Comparison of ENCODE assay signal across 17 cellular contexts in genomic region chr2:145652992-145653545, GRCh38.
DNase-seq lines count a peak whose midpoint lies in the region; ATAC-seq and TF ChIP-seq lines count a peak whose summit lies in the region.
"Had no signal": no experiment of that assay in that cellular context is flagged by ENCODE, and none has a peak within 500 bp of the region (broad histone marks: within the 10 kb centered on the region; RNA-seq: fewer than 3 reads in every experiment).

No MANE protein-coding gene starts in this region.

- H3K27me3 ChIP-seq in psoas muscle (ENCODE audit: insufficient read depth in 3 of 3, low read length in 2 of 3): no peaks in the 10 kb centered on the region
- H3K27me3 ChIP-seq: ovary, suprapubic skin had no signal

- H3K27ac ChIP-seq in psoas muscle: no peak overlapping the region
- H3K27ac ChIP-seq: ovary, suprapubic skin had no signal

- peak in 3 of 4 donors; percentile 48 to 74 (median 51) for ATAC-seq in psoas muscle
- ATAC-seq in GM21723 (IDR thresholded peaks at IDR 0.05; ENCODE audit: unreplicated experiment): no peak
- no peak for ATAC-seq in GM18907 (IDR thresholded peaks at IDR 0.05; ENCODE audit: unreplicated experiment)
- no peak for ATAC-seq in activated CD4-positive, alpha-beta T cell treated with anti-CD3 and anti-CD28 coated beads for 36 hours
- ATAC-seq in HG03521 (IDR thresholded peaks at IDR 0.05; ENCODE audit: unreplicated experiment): no peak
- ATAC-seq: activated naive CD4-positive, alpha-beta T cell treated with anti-CD3 and anti-CD28 coated beads, Interleukin-2, amount 50 U/mL, for 72 hours; effector memory CD8-positive, alpha-beta T cell had no signal

- H3K4me3 ChIP-seq in epithelial cell of proximal tubule (ENCODE audit: low read depth, low read length) (no peak overlapping the region), psoas muscle (no peak overlapping the region)
- H3K4me3 ChIP-seq: ovary, suprapubic skin had no signal

- CTCF ChIA-PET in activated CD4-positive, alpha-beta T cell treated with anti-CD3 and anti-CD28 coated beads for 36 hours (lab: Charles Lee): interaction anchor here (0.6 kb wide), 1 partner anchor 13 kb away, joined by 3 read pairs; no protein-coding TSS in a partner anchor

- no peaks in the 10 kb centered on the region for H3K36me3 ChIP-seq in psoas muscle (ENCODE audit: insufficient read depth in 1 of 2, low read depth in 1 of 2)
- H3K36me3 ChIP-seq: ovary, suprapubic skin had no signal

- H3K36me3 Mint-ChIP-seq in activated CD4-positive, alpha-beta T cell treated with anti-CD3 and anti-CD28 coated beads for 36 hours (ENCODE audit: low read depth): no peaks in the 10 kb centered on the region
- H3K36me3 Mint-ChIP-seq: activated naive CD4-positive, alpha-beta T cell treated with anti-CD3 and anti-CD28 coated beads, Interleukin-2, amount 50 U/mL, for 72 hours had no signal

- H3K9me3 ChIP-seq in psoas muscle: no peaks in the 10 kb centered on the region
- H3K9me3 ChIP-seq: ovary, suprapubic skin had no signal

- H3K27ac Mint-ChIP-seq in activated CD4-positive, alpha-beta T cell treated with anti-CD3 and anti-CD28 coated beads for 36 hours: no peak overlapping the region
- H3K27ac Mint-ChIP-seq: activated naive CD4-positive, alpha-beta T cell treated with anti-CD3 and anti-CD28 coated beads, Interleukin-2, amount 50 U/mL, for 72 hours; effector memory CD8-positive, alpha-beta T cell had no signal

- intact Hi-C loops in psoas muscle (cut with DNase I): no loop called here
- intact Hi-C loops in activated CD4-positive, alpha-beta T cell treated with anti-CD3 and anti-CD28 coated beads for 36 hours (cut with DNase I, micrococcal nuclease): no loop called here

- no peaks in the 10 kb centered on the region for H3K4me1 Mint-ChIP-seq in activated CD4-positive, alpha-beta T cell treated with anti-CD3 and anti-CD28 coated beads for 36 hours

- no peaks in the 10 kb centered on the region for H3K27me3 Mint-ChIP-seq in activated CD4-positive, alpha-beta T cell treated with anti-CD3 and anti-CD28 coated beads for 36 hours
- H3K27me3 Mint-ChIP-seq: effector memory CD8-positive, alpha-beta T cell had no signal

- no peaks in the 10 kb centered on the region for H3K4me1 ChIP-seq in psoas muscle
- H3K4me1 ChIP-seq: suprapubic skin had no signal

- H3K9me3 Mint-ChIP-seq in activated CD4-positive, alpha-beta T cell treated with anti-CD3 and anti-CD28 coated beads for 36 hours (ENCODE audit: low read depth): no peaks in the 10 kb centered on the region

- DNase-seq in H4 (ENCODE audit: low spot score): peak; percentile 8
- peak; percentile 61 for DNase-seq in NOMO-1 treated with dmso at 0.1 percent for 144 hours (lab: John Stamatoyannopoulos, UW; ENCODE audit: unreplicated experiment)
- DNase-seq in epithelial cell of proximal tubule (ENCODE audit: low read depth): peak; percentile 49
- no peak for DNase-seq in psoas muscle
- no peak for DNase-seq in activated CD4-positive, alpha-beta T cell treated with anti-CD3 and anti-CD28 coated beads for 36 hours
- DNase-seq: DMS79; effector memory CD8-positive, alpha-beta T cell; islet precursor cell; KBM-7; NCI-H345; stimulated activated CD4-positive, alpha-beta T cell treated with anti-CD3 and anti-CD28 coated beads, Interleukin-2, amount 100 ng/mL, for 48 hours had no signal

- TF ChIP-seq CTCF in epithelial cell of proximal tubule (conservative IDR thresholded peaks at IDR 0.05; ENCODE audit: low read depth, low read length) (no peak), psoas muscle (IDR thresholded peaks at IDR 0.05) (no peak)

- H3K4me3 Mint-ChIP-seq in activated CD4-positive, alpha-beta T cell treated with anti-CD3 and anti-CD28 coated beads for 36 hours: no peak overlapping the region
- H3K4me3 Mint-ChIP-seq: effector memory CD8-positive, alpha-beta T cell had no signal

- POLR2A ChIA-PET in activated CD4-positive, alpha-beta T cell treated with anti-CD3 and anti-CD28 coated beads for 36 hours (lab: Charles Lee): no interaction called here

- 52 to 62% (median 54%) methylated on average over 4 of the region's 4 CpGs for WGBS in psoas muscle, 3 donors

Comparison
In these comparisons a context has a peak if more than half of its experiments do, and no peak if none do; other contexts are left out.
1. DNase-seq: peak in H4 (single experiment), NOMO-1 treated with dmso at 0.1 percent for 144 hours (single experiment) and epithelial cell of proximal tubule (single experiment); none in psoas muscle (0 of 2) and activated CD4-positive, alpha-beta T cell treated with anti-CD3 and anti-CD28 coated beads for 36 hours (single experiment).
2. ATAC-seq: peak in psoas muscle (3 of 4); none in GM21723 (single experiment), GM18907 (single experiment), activated CD4-positive, alpha-beta T cell treated with anti-CD3 and anti-CD28 coated beads for 36 hours (single experiment) and HG03521 (single experiment).